Comparison of ENCODE assay signal across 16 cellular contexts in the genomic region with DNA sequence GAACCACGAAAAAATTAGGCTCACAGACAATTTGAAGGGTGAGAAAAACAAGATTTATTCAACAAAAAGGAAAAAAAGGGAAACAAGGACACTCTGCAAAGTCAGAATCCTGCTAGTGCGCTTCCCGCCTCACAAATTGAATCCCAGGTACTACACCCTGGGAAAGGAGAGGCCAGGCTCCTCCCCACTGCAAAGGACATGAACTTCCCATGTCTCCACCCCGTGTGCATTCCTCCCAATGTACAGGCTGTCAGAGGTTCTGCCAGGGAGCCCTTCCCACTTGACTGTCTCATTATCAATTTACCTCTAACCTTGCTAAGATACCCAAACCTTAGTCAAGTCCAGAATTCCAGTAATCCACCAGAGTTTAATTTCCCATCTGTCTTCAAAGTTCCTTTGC.
DNase-seq lines count a peak whose midpoint lies in the region; ATAC-seq, FAIRE-seq and TF ChIP-seq lines count a peak whose summit lies in the region.
"Had no signal": no experiment of that assay in that cellular context is flagged by ENCODE, and none has a peak within 500 bp of the region (broad histone marks: within the 10 kb centered on the region; RNA-seq: fewer than 3 reads in every experiment).

No MANE protein-coding gene starts in this region.

- H3K4me1 Mint-ChIP-seq in activated naive CD4-positive, alpha-beta T cell treated with anti-CD3 and anti-CD28 coated beads for 36 hours (ENCODE audit: low read depth) = peaks cover 41% of the 10 kb centered on the region
- peaks cover 63% of the 10 kb centered on the region for H3K4me1 Mint-ChIP-seq in central memory CD8-positive, alpha-beta T cell

- intact Hi-C loops in activated naive CD4-positive, alpha-beta T cell treated with anti-CD3 and anti-CD28 coated beads for 36 hours (cut with micrococcal nuclease) = loop anchor here (2.0 kb wide), 1 partner anchor 135 kb away; no protein-coding TSS in a partner anchor
- intact Hi-C loops in PC-3 (cut with micrococcal nuclease) = no loop called here

- peaks cover 7% of the 10 kb centered on the region; the same call in 1 of the 2 replicates for H3K4me1 ChIP-seq in PC-3 (ENCODE audit: insufficient read depth, low read length)
- peaks cover 0 to 2% of the 10 kb centered on the region in 2 donors for H3K4me1 ChIP-seq in small intestine (ENCODE audit: control insufficient read depth in 2 of 2, insufficient read depth in 1 of 2, low read depth in 1 of 2, low read length in 1 of 2)

- ATAC-seq in activated naive CD4-positive, alpha-beta T cell treated with anti-CD3 and anti-CD28 coated beads, Interleukin-2, amount 50 U/mL, for 72 hours = no peak
- peak; percentile 37; the same call in 1 of the 2 replicates for ATAC-seq in PC-3
- no peak for ATAC-seq in central memory CD8-positive, alpha-beta T cell (replicated peaks; ENCODE audit: extremely low read depth, poor library complexity, severe bottlenecking)
- no peak for ATAC-seq in HG02970 (IDR thresholded peaks at IDR 0.05; ENCODE audit: low FRiP score, unreplicated experiment)

- TF ChIP-seq CTCF in PC-3 (conservative IDR thresholded peaks at IDR 0.05; ENCODE audit: low read depth, low read length) = no peak

- H3K36me3 ChIP-seq in PC-3 (ENCODE audit: low read depth, low read length) (no peaks in the 10 kb centered on the region), small intestine (ENCODE audit: control insufficient read depth in 2 of 2, insufficient read depth in 2 of 2, low read length in 2 of 2) (no peaks in the 10 kb centered on the region)

- no peak for DNase-seq in activated naive CD4-positive, alpha-beta T cell treated with anti-CD3 and anti-CD28 coated beads, Interleukin-2, amount 50 U/mL, for 72 hours (ENCODE audit: low spot score in 2 of 2)
- DNase-seq in activated naive CD4-positive, alpha-beta T cell treated with anti-CD3 and anti-CD28 coated beads for 36 hours = no peak
- DNase-seq in PC-3 (no peak), small intestine (peak; percentile 52), Kasumi-1 (lab: John Stamatoyannopoulos, UW) (no peak), NCI-H226 (no peak)
- no peak for DNase-seq in central memory CD8-positive, alpha-beta T cell (ENCODE audit: low spot score in 2 of 2)
- DNase-seq: ACHN, AML-193, DMS79, H9, NCI-H187, NCI-H69, SHP77 had no signal

- no peak overlapping the region for H2AFZ ChIP-seq in PC-3 (ENCODE audit: low read length)

- no peaks in the 10 kb centered on the region for H4K20me1 ChIP-seq in PC-3 (ENCODE audit: low read length)

- POLR2A ChIA-PET in PC-3 (lab: Charles Lee; ENCODE audit: unreplicated experiment) = interaction anchor here (0.6 kb wide), 1 partner anchor 372 kb away, joined by 3 read pairs; no protein-coding TSS in a partner anchor

- FAIRE-seq in small intestine (lab: Jason Lieb, UNC) = no peak
- FAIRE-seq: HTR-8/SVneo had no signal

- H3K9me3 ChIP-seq in PC-3 (ENCODE audit: low read length) (no peaks in the 10 kb centered on the region), small intestine (ENCODE audit: control insufficient read depth, low read depth) (no peaks in the 10 kb centered on the region)

- no peak overlapping the region for H3K9ac ChIP-seq in PC-3 (ENCODE audit: low read length)

- H3K36me3 Mint-ChIP-seq in activated naive CD4-positive, alpha-beta T cell treated with anti-CD3 and anti-CD28 coated beads, Interleukin-2, amount 50 U/mL, for 72 hours = peaks cover 0 to 33% of the 10 kb centered on the region in 2 donors
- peaks cover 2% of the 10 kb centered on the region for H3K36me3 Mint-ChIP-seq in activated naive CD4-positive, alpha-beta T cell treated with anti-CD3 and anti-CD28 coated beads for 36 hours (ENCODE audit: low read depth)
- H3K36me3 Mint-ChIP-seq in central memory CD8-positive, alpha-beta T cell (ENCODE audit: insufficient read depth) = peaks cover 3% of the 10 kb centered on the region

- CTCF ChIA-PET in activated naive CD4-positive, alpha-beta T cell treated with anti-CD3 and anti-CD28 coated beads for 36 hours (lab: Charles Lee) = interaction anchor here (0.7 kb wide), 1 partner anchor 55 kb away, joined by 3 read pairs; no protein-coding TSS in a partner anchor
- CTCF ChIA-PET in PC-3 (lab: Charles Lee) = no interaction called here

- H3K4me2 ChIP-seq in PC-3 (ENCODE audit: low read length) = no peak overlapping the region

- peaks cover 0 to 17% of the 10 kb centered on the region in 2 donors for H3K9me3 Mint-ChIP-seq in activated naive CD4-positive, alpha-beta T cell treated with anti-CD3 and anti-CD28 coated beads, Interleukin-2, amount 50 U/mL, for 72 hours
- peaks cover 2% of the 10 kb centered on the region for H3K9me3 Mint-ChIP-seq in activated naive CD4-positive, alpha-beta T cell treated with anti-CD3 and anti-CD28 coated beads for 36 hours
- H3K9me3 Mint-ChIP-seq in central memory CD8-positive, alpha-beta T cell = no peaks in the 10 kb centered on the region

- no TSS peak for BruUV-seq in PC-3 (replicated peaks; lab: Mats Ljungman, UMichigan)

- H3K4me3 ChIP-seq in PC-3 (ENCODE audit: low read length) (no peak overlapping the region), small intestine (ENCODE audit: low read depth in 1 of 2, low read length in 2 of 2) (no peak overlapping the region)

- WGBS in small intestine, 3 donors = 75 to 84% (median 81%) methylated on average over 4 of the region's 4 CpGs

- H3F3A ChIP-seq in PC-3 (ENCODE audit: low read length, unreplicated experiment) = no peaks in the 10 kb centered on the region

- H3K9me2 ChIP-seq in PC-3 (replicated peaks; ENCODE audit: low read length) = no peaks in the 10 kb centered on the region

- peak overlapping the region; percentile 12 to 72 for H3K27ac Mint-ChIP-seq in activated naive CD4-positive, alpha-beta T cell treated with anti-CD3 and anti-CD28 coated beads, Interleukin-2, amount 50 U/mL, for 72 hours
- H3K27ac Mint-ChIP-seq in activated naive CD4-positive, alpha-beta T cell treated with anti-CD3 and anti-CD28 coated beads for 36 hours = no peak overlapping the region
- peak overlapping the region; percentile 68 for H3K27ac Mint-ChIP-seq in central memory CD8-positive, alpha-beta T cell (ENCODE audit: low read depth)
- H3K27ac Mint-ChIP-seq: H9 had no signal

- H3K27me3 Mint-ChIP-seq in activated naive CD4-positive, alpha-beta T cell treated with anti-CD3 and anti-CD28 coated beads for 36 hours (ENCODE audit: low read depth) = no peaks in the 10 kb centered on the region
- H3K27me3 Mint-ChIP-seq in central memory CD8-positive, alpha-beta T cell = no peaks in the 10 kb centered on the region

- H3K27ac ChIP-seq in PC-3 (ENCODE audit: low read length) (no peak overlapping the region), small intestine (ENCODE audit: low read depth in 1 of 2, low read length in 1 of 2) (no peak overlapping the region)

- no peak overlapping the region for H3K4me3 Mint-ChIP-seq in activated naive CD4-positive, alpha-beta T cell treated with anti-CD3 and anti-CD28 coated beads for 36 hours
- peak overlapping the region; percentile 32 for H3K4me3 Mint-ChIP-seq in central memory CD8-positive, alpha-beta T cell
- H3K4me3 Mint-ChIP-seq: H9 had no signal

- no peaks in the 10 kb centered on the region for H3K79me2 ChIP-seq in PC-3 (ENCODE audit: low read length)

- H3K27me3 ChIP-seq in PC-3 (ENCODE audit: low read length) = no peaks in the 10 kb centered on the region
- H3K27me3 ChIP-seq in small intestine (ENCODE audit: control insufficient read depth in 2 of 2, insufficient read depth in 2 of 2, low read length in 2 of 2) = no peaks in the 10 kb centered on the region
